ENCODE assay signal across 8 cellular contexts in genomic region chr3:6425289-6425820, GRCh38.
"Had no signal": no experiment of that assay in that cellular context is flagged by ENCODE, and none has a peak within 500 bp of the region (broad histone marks: within the 10 kb centered on the region; RNA-seq: fewer than 3 reads in every experiment).

No MANE protein-coding gene starts in this region.

- DNase-seq: GDM1, GF-D8 had no signal

- H3K4me3 ChIP-seq: GM12878 had no signal

- FAIRE-seq: G401.6, GM12878, GM12891, GM12892, GM18507, GM19239 had no signal

- ATAC-seq: GM12878 had no signal
